ENCODE assay signal across 1 cellular context in the genomic region with DNA sequence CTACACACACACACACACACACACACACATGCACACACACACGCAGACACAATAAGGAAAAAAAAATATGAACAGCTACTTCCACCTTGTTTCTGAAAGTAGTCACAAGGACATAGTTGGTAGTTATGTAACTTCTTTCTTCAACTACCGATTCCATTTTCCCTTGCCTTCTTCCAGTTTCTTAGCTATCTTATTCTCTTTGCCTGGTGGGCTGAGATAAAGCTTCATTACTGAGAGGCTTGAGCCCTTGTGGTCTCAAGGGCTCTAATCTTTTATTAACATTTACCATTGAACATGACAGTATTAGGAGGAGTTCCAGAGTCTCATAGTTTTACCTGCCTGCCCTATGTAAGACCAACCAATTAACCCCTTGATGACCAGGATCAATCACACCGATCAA.
TF ChIP-seq lines count a peak whose summit lies in the region.

No MANE protein-coding gene starts in this region.

TF ChIP-seq in K562, 482 proteins besides CTCF, POLR2A, EP300 and RAD21 (continued from another document and continues in another):
- TF ChIP-seq, protein P1, sequence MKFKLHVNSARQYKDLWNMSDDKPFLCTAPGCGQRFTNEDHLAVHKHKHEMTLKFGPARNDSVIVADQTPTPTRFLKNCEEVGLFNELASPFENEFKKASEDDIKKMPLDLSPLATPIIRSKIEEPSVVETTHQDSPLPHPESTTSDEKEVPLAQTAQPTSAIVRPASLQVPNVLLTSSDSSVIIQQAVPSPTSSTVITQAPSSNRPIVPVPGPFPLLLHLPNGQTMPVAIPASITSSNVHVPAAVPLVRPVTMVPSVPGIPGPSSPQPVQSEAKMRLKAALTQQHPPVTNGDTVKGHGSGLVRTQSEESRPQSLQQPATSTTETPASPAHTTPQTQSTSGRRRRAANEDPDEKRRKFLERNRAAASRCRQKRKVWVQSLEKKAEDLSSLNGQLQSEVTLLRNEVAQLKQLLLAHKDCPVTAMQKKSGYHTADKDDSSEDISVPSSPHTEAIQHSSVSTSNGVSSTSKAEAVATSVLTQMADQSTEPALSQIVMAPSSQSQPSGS (CRISPR knock-in tag; IDR thresholded peaks at IDR 0.05) = no peak
- peak; percentile 91 for TF ChIP-seq SMARCA4 (IDR thresholded peaks at IDR 0.05)
- no peak for TF ChIP-seq TFAM (CRISPR knock-in tag; conservative IDR thresholded peaks at IDR 0.05)
- TF ChIP-seq ARNT (IDR thresholded peaks at IDR 0.05) = peak in 1 of 2 experiments; percentile 73; a peak in 1 of 4 replicates
- no peak for TF ChIP-seq SMAD2 (IDR thresholded peaks at IDR 0.05; ENCODE audit: low read depth, low read length)
- no peak for TF ChIP-seq KLF6 (CRISPR knock-in tag; IDR thresholded peaks at IDR 0.05; ENCODE audit: borderline replicate concordance)
- no peak for TF ChIP-seq ZNF274 (IDR thresholded peaks at IDR 0.05; ENCODE audit: borderline replicate concordance, low read depth, low read length)
- peak; percentile 39 to 79; a peak in 2 of 4 replicates for TF ChIP-seq TBL1XR1 (IDR thresholded peaks at IDR 0.05; ENCODE audit: low read length in 2 of 2)
- TF ChIP-seq, protein P2, sequence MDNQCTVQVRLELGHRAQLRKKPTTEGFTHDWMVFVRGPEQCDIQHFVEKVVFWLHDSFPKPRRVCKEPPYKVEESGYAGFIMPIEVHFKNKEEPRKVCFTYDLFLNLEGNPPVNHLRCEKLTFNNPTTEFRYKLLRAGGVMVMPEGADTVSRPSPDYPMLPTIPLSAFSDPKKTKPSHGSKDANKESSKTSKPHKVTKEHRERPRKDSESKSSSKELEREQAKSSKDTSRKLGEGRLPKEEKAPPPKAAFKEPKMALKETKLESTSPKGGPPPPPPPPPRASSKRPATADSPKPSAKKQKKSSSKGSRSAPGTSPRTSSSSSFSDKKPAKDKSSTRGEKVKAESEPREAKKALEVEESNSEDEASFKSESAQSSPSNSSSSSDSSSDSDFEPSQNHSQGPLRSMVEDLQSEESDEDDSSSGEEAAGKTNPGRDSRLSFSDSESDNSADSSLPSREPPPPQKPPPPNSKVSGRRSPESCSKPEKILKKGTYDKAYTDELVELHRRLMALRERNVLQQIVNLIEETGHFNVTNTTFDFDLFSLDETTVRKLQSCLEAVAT (IDR thresholded peaks at IDR 0.05) = peak in 1 of 2 experiments; percentile 68; a peak in 2 of 4 replicates
- TF ChIP-seq GATA2 (CRISPR knock-in tag; IDR thresholded peaks at IDR 0.05) = peak; percentile 77
- TF ChIP-seq ARHGAP35 (IDR thresholded peaks at IDR 0.05; ENCODE audit: partially characterized antibody) = no peak
- TF ChIP-seq NR4A1 (CRISPR knock-in tag; IDR thresholded peaks at IDR 0.05) = no peak
- TF ChIP-seq NR4A1 (tag; IDR thresholded peaks at IDR 0.05) = no peak
- TF ChIP-seq SAFB (IDR thresholded peaks at IDR 0.05; ENCODE audit: borderline replicate concordance, low read depth, low read length) = no peak
- no peak for TF ChIP-seq FOXK1 (CRISPR knock-in tag; IDR thresholded peaks at IDR 0.05; ENCODE audit: borderline replicate concordance)
- TF ChIP-seq, protein P3, sequence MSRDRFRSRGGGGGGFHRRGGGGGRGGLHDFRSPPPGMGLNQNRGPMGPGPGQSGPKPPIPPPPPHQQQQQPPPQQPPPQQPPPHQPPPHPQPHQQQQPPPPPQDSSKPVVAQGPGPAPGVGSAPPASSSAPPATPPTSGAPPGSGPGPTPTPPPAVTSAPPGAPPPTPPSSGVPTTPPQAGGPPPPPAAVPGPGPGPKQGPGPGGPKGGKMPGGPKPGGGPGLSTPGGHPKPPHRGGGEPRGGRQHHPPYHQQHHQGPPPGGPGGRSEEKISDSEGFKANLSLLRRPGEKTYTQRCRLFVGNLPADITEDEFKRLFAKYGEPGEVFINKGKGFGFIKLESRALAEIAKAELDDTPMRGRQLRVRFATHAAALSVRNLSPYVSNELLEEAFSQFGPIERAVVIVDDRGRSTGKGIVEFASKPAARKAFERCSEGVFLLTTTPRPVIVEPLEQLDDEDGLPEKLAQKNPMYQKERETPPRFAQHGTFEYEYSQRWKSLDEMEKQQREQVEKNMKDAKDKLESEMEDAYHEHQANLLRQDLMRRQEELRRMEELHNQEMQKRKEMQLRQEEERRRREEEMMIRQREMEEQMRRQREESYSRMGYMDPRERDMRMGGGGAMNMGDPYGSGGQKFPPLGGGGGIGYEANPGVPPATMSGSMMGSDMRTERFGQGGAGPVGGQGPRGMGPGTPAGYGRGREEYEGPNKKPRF (IDR thresholded peaks at IDR 0.05; ENCODE audit: low read depth, low read length) = no peak
- TF ChIP-seq, protein P4, sequence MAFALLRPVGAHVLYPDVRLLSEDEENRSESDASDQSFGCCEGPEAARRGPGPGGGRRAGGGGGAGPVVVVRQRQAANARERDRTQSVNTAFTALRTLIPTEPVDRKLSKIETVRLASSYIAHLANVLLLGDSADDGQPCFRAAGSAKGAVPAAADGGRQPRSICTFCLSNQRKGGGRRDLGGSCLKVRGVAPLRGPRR (CRISPR knock-in tag; IDR thresholded peaks at IDR 0.05) = no peak
- TF ChIP-seq ZNF589 (CRISPR knock-in tag; IDR thresholded peaks at IDR 0.05; ENCODE audit: low read depth) = no peak
- TF ChIP-seq KAT7 (CRISPR knock-in tag; IDR thresholded peaks at IDR 0.05; ENCODE audit: borderline replicate concordance) = no peak
- no peak for TF ChIP-seq CCAR2 (IDR thresholded peaks at IDR 0.05; ENCODE audit: low read depth, low read length)
- TF ChIP-seq GATAD2B (IDR thresholded peaks at IDR 0.05; ENCODE audit: borderline replicate concordance) = peak; percentile 37; the same call in 1 of the 2 replicates
- TF ChIP-seq SMARCC2 (IDR thresholded peaks at IDR 0.05; ENCODE audit: low read depth) = peak; percentile 56; the same call in 1 of the 2 replicates
- TF ChIP-seq ZNF324 (CRISPR knock-in tag; IDR thresholded peaks at IDR 0.05) = no peak
- TF ChIP-seq ZFP1 (CRISPR knock-in tag; IDR thresholded peaks at IDR 0.05) = no peak
- TF ChIP-seq, protein P5, sequence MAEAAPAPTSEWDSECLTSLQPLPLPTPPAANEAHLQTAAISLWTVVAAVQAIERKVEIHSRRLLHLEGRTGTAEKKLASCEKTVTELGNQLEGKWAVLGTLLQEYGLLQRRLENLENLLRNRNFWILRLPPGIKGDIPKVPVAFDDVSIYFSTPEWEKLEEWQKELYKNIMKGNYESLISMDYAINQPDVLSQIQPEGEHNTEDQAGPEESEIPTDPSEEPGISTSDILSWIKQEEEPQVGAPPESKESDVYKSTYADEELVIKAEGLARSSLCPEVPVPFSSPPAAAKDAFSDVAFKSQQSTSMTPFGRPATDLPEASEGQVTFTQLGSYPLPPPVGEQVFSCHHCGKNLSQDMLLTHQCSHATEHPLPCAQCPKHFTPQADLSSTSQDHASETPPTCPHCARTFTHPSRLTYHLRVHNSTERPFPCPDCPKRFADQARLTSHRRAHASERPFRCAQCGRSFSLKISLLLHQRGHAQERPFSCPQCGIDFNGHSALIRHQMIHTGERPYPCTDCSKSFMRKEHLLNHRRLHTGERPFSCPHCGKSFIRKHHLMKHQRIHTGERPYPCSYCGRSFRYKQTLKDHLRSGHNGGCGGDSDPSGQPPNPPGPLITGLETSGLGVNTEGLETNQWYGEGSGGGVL (CRISPR knock-in tag; IDR thresholded peaks at IDR 0.05) = no peak
- no peak for TF ChIP-seq IRF2 (CRISPR knock-in tag; IDR thresholded peaks at IDR 0.05)
- no peak for TF ChIP-seq ZNF143 (CRISPR knock-in tag; IDR thresholded peaks at IDR 0.05)
- TF ChIP-seq, protein P6, sequence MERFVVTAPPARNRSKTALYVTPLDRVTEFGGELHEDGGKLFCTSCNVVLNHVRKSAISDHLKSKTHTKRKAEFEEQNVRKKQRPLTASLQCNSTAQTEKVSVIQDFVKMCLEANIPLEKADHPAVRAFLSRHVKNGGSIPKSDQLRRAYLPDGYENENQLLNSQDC (CRISPR knock-in tag; IDR thresholded peaks at IDR 0.05) = no peak
- no peak for TF ChIP-seq KAT2B (IDR thresholded peaks at IDR 0.05; ENCODE audit: low read depth, low read length)
- no peak for TF ChIP-seq ASH1L (IDR thresholded peaks at IDR 0.05; ENCODE audit: borderline replicate concordance, low read depth, partially characterized antibody)
- no peak for TF ChIP-seq CREBBP (IDR thresholded peaks at IDR 0.05; ENCODE audit: low read depth, low read length)
- TF ChIP-seq CBX5 (IDR thresholded peaks at IDR 0.05; ENCODE audit: borderline replicate concordance, low read depth) = no peak
- no peak for TF ChIP-seq ZBED1 (IDR thresholded peaks at IDR 0.05)
- TF ChIP-seq SAFB2 (IDR thresholded peaks at IDR 0.05; ENCODE audit: borderline replicate concordance, low read depth, low read length, severe bottlenecking) = no peak
- TF ChIP-seq NFE2L1 (tag; IDR thresholded peaks at IDR 0.05; ENCODE audit: borderline replicate concordance, low read depth) = no peak
- no peak for TF ChIP-seq ZBTB1 (CRISPR knock-in tag; IDR thresholded peaks at IDR 0.05; ENCODE audit: borderline replicate concordance, low read depth)
- TF ChIP-seq RB1 (IDR thresholded peaks at IDR 0.05; ENCODE audit: low read depth) = no peak
- TF ChIP-seq, protein P7, sequence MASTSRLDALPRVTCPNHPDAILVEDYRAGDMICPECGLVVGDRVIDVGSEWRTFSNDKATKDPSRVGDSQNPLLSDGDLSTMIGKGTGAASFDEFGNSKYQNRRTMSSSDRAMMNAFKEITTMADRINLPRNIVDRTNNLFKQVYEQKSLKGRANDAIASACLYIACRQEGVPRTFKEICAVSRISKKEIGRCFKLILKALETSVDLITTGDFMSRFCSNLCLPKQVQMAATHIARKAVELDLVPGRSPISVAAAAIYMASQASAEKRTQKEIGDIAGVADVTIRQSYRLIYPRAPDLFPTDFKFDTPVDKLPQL (IDR thresholded peaks at IDR 0.05; ENCODE audit: extremely low read depth, insufficient read length) = no peak
- TF ChIP-seq E2F3 (CRISPR knock-in tag; IDR thresholded peaks at IDR 0.05) = no peak
- no peak for TF ChIP-seq ILF3 (IDR thresholded peaks at IDR 0.05; ENCODE audit: borderline replicate concordance)
- TF ChIP-seq BRF1 (IDR thresholded peaks at IDR 0.05; ENCODE audit: borderline replicate concordance, extremely low read depth, insufficient read length) = no peak
- TF ChIP-seq, protein P8, sequence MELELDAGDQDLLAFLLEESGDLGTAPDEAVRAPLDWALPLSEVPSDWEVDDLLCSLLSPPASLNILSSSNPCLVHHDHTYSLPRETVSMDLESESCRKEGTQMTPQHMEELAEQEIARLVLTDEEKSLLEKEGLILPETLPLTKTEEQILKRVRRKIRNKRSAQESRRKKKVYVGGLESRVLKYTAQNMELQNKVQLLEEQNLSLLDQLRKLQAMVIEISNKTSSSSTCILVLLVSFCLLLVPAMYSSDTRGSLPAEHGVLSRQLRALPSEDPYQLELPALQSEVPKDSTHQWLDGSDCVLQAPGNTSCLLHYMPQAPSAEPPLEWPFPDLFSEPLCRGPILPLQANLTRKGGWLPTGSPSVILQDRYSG (tag; conservative IDR thresholded peaks at IDR 0.05; ENCODE audit: low read depth) = no peak
- TF ChIP-seq NR2C2 (CRISPR knock-in tag; IDR thresholded peaks at IDR 0.05) = no peak
- TF ChIP-seq NR2C2 (tag; IDR thresholded peaks at IDR 0.05) = no peak
- TF ChIP-seq SRSF9 (IDR thresholded peaks at IDR 0.05; ENCODE audit: borderline replicate concordance, low read depth, low read length) = no peak
- TF ChIP-seq, protein P9, sequence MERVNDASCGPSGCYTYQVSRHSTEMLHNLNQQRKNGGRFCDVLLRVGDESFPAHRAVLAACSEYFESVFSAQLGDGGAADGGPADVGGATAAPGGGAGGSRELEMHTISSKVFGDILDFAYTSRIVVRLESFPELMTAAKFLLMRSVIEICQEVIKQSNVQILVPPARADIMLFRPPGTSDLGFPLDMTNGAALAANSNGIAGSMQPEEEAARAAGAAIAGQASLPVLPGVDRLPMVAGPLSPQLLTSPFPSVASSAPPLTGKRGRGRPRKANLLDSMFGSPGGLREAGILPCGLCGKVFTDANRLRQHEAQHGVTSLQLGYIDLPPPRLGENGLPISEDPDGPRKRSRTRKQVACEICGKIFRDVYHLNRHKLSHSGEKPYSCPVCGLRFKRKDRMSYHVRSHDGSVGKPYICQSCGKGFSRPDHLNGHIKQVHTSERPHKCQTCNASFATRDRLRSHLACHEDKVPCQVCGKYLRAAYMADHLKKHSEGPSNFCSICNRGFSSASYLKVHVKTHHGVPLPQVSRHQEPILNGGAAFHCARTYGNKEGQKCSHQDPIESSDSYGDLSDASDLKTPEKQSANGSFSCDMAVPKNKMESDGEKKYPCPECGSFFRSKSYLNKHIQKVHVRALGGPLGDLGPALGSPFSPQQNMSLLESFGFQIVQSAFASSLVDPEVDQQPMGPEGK (CRISPR knock-in tag; IDR thresholded peaks at IDR 0.05; ENCODE audit: borderline replicate concordance) = no peak
- TF ChIP-seq, protein P10, sequence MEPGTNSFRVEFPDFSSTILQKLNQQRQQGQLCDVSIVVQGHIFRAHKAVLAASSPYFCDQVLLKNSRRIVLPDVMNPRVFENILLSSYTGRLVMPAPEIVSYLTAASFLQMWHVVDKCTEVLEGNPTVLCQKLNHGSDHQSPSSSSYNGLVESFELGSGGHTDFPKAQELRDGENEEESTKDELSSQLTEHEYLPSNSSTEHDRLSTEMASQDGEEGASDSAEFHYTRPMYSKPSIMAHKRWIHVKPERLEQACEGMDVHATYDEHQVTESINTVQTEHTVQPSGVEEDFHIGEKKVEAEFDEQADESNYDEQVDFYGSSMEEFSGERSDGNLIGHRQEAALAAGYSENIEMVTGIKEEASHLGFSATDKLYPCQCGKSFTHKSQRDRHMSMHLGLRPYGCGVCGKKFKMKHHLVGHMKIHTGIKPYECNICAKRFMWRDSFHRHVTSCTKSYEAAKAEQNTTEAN (CRISPR knock-in tag; IDR thresholded peaks at IDR 0.05) = no peak
- no peak for TF ChIP-seq ZKSCAN3 (CRISPR knock-in tag; IDR thresholded peaks at IDR 0.05)
- no peak for TF ChIP-seq IFI16 (CRISPR knock-in tag; IDR thresholded peaks at IDR 0.05)
- TF ChIP-seq, protein P11, sequence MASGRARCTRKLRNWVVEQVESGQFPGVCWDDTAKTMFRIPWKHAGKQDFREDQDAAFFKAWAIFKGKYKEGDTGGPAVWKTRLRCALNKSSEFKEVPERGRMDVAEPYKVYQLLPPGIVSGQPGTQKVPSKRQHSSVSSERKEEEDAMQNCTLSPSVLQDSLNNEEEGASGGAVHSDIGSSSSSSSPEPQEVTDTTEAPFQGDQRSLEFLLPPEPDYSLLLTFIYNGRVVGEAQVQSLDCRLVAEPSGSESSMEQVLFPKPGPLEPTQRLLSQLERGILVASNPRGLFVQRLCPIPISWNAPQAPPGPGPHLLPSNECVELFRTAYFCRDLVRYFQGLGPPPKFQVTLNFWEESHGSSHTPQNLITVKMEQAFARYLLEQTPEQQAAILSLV (tag; IDR thresholded peaks at IDR 0.05) = no peak
- TF ChIP-seq RFX7 (CRISPR knock-in tag; IDR thresholded peaks at IDR 0.05) = no peak
- TF ChIP-seq TCF3 (CRISPR knock-in tag; IDR thresholded peaks at IDR 0.05) = peak; percentile 94
- no peak for TF ChIP-seq ZKSCAN8 (CRISPR knock-in tag; IDR thresholded peaks at IDR 0.05)
- TF ChIP-seq XRCC5 (IDR thresholded peaks at IDR 0.05; ENCODE audit: low read depth, low read length) = no peak
- TF ChIP-seq, protein P12, sequence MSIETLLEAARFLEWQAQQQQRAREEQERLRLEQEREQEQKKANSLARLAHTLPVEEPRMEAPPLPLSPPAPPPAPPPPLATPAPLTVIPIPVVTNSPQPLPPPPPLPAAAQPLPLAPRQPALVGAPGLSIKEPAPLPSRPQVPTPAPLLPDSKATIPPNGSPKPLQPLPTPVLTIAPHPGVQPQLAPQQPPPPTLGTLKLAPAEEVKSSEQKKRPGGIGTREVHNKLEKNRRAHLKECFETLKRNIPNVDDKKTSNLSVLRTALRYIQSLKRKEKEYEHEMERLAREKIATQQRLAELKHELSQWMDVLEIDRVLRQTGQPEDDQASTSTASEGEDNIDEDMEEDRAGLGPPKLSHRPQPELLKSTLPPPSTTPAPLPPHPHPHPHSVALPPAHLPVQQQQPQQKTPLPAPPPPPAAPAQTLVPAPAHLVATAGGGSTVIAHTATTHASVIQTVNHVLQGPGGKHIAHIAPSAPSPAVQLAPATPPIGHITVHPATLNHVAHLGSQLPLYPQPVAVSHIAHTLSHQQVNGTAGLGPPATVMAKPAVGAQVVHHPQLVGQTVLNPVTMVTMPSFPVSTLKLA (conservative IDR thresholded peaks at IDR 0.05) = peak in 1 of 2 experiments; percentile 19; a peak in 1 of 4 replicates
